In genomic region chr13:28423010-28423409, GRCh38 we compare ENCODE assay signal across 1 cellular context.
TF ChIP-seq lines count a peak whose summit lies in the region.

No MANE protein-coding gene starts in this region.

TF ChIP-seq in GM12878, 131 proteins besides CTCF, POLR2A, EP300 and RAD21 (continued from another document):
- TF ChIP-seq BCL3 (IDR thresholded peaks at IDR 0.05; ENCODE audit: borderline replicate concordance, insufficient read depth, low read depth, low read length, poor library complexity, severe bottlenecking) (peak; percentile 60), EZH2 (IDR thresholded peaks at IDR 0.05; ENCODE audit: borderline replicate concordance, control insufficient read depth, low read depth, low read length) (no peak), HCFC1 (IDR thresholded peaks at IDR 0.05; ENCODE audit: low read length) (no peak), MTA3 (IDR thresholded peaks at IDR 0.05; ENCODE audit: borderline replicate concordance, low read length) (peak; percentile 57; the same call in 1 of the 2 replicates), SP1 (IDR thresholded peaks at IDR 0.05; ENCODE audit: low read depth, low read length) (peak; percentile 59), RELB (IDR thresholded peaks at IDR 0.05; ENCODE audit: low read depth) (peak; percentile 52; the same call in 1 of the 2 replicates), JUNB (IDR thresholded peaks at IDR 0.05) (peak; percentile 23; the same call in 1 of the 2 replicates), RAD51 (IDR thresholded peaks at IDR 0.05) (no peak), IRF4 (IDR thresholded peaks at IDR 0.05; ENCODE audit: low read depth, low read length) (0 out of 2 replicates have a peak, but pooled peaks have one; percentile 20), USF2 (IDR thresholded peaks at IDR 0.05; ENCODE audit: borderline replicate concordance, low read depth, low read length) (no peak; the same call in 1 of the 2 replicates), TCF7 (IDR thresholded peaks at IDR 0.05; ENCODE audit: borderline replicate concordance) (no peak), FOXM1 (IDR thresholded peaks at IDR 0.05; ENCODE audit: low read depth, low read length) (no peak), RUNX3 (IDR thresholded peaks at IDR 0.05; ENCODE audit: low read length) (peak; percentile 92), POU2F2 (IDR thresholded peaks at IDR 0.05; ENCODE audit: borderline replicate concordance, low read depth, low read length) (peak; percentile 43; the same call in 1 of the 3 replicates), ATF2 (IDR thresholded peaks at IDR 0.05; ENCODE audit: low read length) (no peak), CBX3 (IDR thresholded peaks at IDR 0.05; ENCODE audit: borderline replicate concordance, low read depth) (no peak), CEBPB (IDR thresholded peaks at IDR 0.05; ENCODE audit: borderline replicate concordance in 1 of 2, low read depth in 2 of 2, low read length in 2 of 2) (no peak), RFX5 (IDR thresholded peaks at IDR 0.05; ENCODE audit: low read depth, low read length) (no peak), IKZF1 (conservative IDR thresholded peaks at IDR 0.05) (peak; percentile 50; the same call in 1 of the 2 replicates), ZBTB40 (IDR thresholded peaks at IDR 0.05; ENCODE audit: borderline replicate concordance) (peak; percentile 46; the same call in 1 of the 2 replicates), ETV6 (conservative IDR thresholded peaks at IDR 0.05 in 1 of 2, IDR thresholded peaks at IDR 0.05 in 1 of 2; ENCODE audit: borderline replicate concordance in 1 of 2, low read depth in 1 of 2) (peak in 1 of 2 experiments; percentile 85; a peak in 2 of 4 replicates), MYC (IDR thresholded peaks at IDR 0.05; ENCODE audit: insufficient read depth, insufficient read length, insufficient replicate concordance, low read length, severe bottlenecking) (no peak), CBFB (IDR thresholded peaks at IDR 0.05; ENCODE audit: low read depth) (peak; percentile 63; the same call in 1 of the 2 replicates), EED (IDR thresholded peaks at IDR 0.05; ENCODE audit: low read depth) (peak; percentile 74), ZNF687 (IDR thresholded peaks at IDR 0.05) (peak; percentile 91), ATF7 (IDR thresholded peaks at IDR 0.05; ENCODE audit: low read depth) (peak; percentile 85), ZSCAN29 (IDR thresholded peaks at IDR 0.05) (no peak), IKZF2 (IDR thresholded peaks at IDR 0.05) (peak; percentile 60 to 70; a peak in 3 of 4 replicates), GATAD2B (conservative IDR thresholded peaks at IDR 0.05; ENCODE audit: low read depth) (0 out of 2 replicates have a peak, but pooled peaks have one; percentile 40), MLLT1 (IDR thresholded peaks at IDR 0.05) (0 out of 2 replicates have a peak, but pooled peaks have one; percentile 53), CREB1 (IDR thresholded peaks at IDR 0.05; ENCODE audit: low read depth) (0 out of 2 replicates have a peak, but pooled peaks have one; percentile 27), MTA2 (IDR thresholded peaks at IDR 0.05; ENCODE audit: low read depth) (peak; percentile 37; the same call in 1 of the 2 replicates), DPF2 (IDR thresholded peaks at IDR 0.05) (0 out of 2 replicates have a peak, but pooled peaks have one; percentile 13), SREBF1 (IDR thresholded peaks at IDR 0.05; ENCODE audit: low read length) (no peak), REST (IDR thresholded peaks at IDR 0.05; ENCODE audit: low read depth, low read length) (no peak), NFIC (IDR thresholded peaks at IDR 0.05; ENCODE audit: low read depth, low read length) (peak; percentile 53; the same call in 1 of the 2 replicates), RBBP5 (conservative IDR thresholded peaks at IDR 0.05) (no peak), NBN (IDR thresholded peaks at IDR 0.05) (0 out of 2 replicates have a peak, but pooled peaks have one; percentile 64)
